ENCODE assay signal across 8 cellular contexts in the genomic region with DNA sequence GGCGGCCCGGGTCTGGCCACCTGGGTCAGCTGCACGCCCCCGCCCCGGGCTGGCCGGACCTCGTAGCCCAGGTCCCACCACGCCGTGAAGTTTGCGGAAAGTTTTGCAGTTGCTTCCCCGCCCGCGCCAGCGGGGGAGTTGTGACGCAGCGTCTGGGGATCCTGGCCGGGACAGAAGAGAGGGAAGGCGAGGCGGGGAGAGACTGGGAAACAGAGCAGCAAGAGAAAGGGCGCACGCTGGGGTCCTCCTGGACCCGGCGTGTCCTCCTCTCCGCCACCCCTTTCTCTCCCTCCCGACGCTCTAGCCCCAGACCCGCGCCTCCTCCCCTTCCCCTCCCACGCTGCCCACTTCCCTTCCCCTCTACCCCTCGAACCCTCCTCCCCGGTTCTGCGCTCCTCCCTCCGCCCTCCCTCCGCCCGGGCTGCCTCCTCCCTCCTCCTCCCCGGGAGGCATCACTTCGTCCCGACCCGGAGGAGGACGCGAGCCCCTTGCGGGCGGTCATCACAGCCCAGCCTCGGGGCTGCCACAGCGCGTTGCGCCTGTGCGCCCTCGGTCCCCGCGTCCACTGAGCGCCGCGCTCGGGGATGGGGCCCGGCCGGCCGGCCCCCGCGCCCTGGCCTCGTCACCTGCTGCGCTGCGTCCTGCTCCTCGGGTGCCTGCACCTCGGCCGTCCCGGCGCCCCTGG. TPM values are rescaled to one million over a fixed set of nuclear protein-coding genes. Genes with fewer than 3 reads are reported as not detected.
A peak's percentile ranks its signal among the peaks of the same experiment; 100 is the strongest.
DNase-seq lines count a peak whose midpoint lies in the region; ATAC-seq and TF ChIP-seq lines count a peak whose summit lies in the region.

Gene MRC2 (plus strand): TSS at position 452 of the 685 bp plus-strand sequence. CDS start 133 bp downstream, at position 585.

- peaks cover 5% of the 10 kb centered on the region for H3K4me1 ChIP-seq in mucosa of descending colon (ENCODE audit: low read depth)

- H3K36me3 ChIP-seq in mucosa of descending colon (ENCODE audit: low read depth) = no peaks in the 10 kb centered on the region

- H3K27me3 Mint-ChIP-seq in activated CD4-positive, alpha-beta T cell treated with anti-CD3 and anti-CD28 coated beads, Interleukin-2, amount 10 ng/mL, durations not matched to agents 24 days and 14 days = peaks cover 40% of the 10 kb centered on the region

- H3K4me1 Mint-ChIP-seq in activated CD4-positive, alpha-beta T cell treated with anti-CD3 and anti-CD28 coated beads, Interleukin-2, amount 10 ng/mL, durations not matched to agents 24 days and 14 days = peaks cover 9% of the 10 kb centered on the region
- H3K4me1 Mint-ChIP-seq in stimulated activated effector memory CD8-positive, alpha-beta T cell treated with anti-CD3 and anti-CD28 coated beads, Interleukin-12 subunit alpha, Interleukin-12 subunit beta, amount 100 ng/mL, for 72 hours = peaks cover 20% of the 10 kb centered on the region

- no peak for DNase-seq in G401 (ENCODE audit: low spot score)
- DNase-seq in KBM-7 = peak; percentile 79
- DNase-seq in activated CD4-positive, alpha-beta T cell treated with anti-CD3 and anti-CD28 coated beads, Interleukin-2, amount 10 ng/mL, durations not matched to agents 24 days and 14 days = peak; percentile 61
- peak; percentile 68 for DNase-seq in epithelial cell of esophagus (ENCODE audit: low read depth)
- peak; percentile 34 to 64 (median 53) for DNase-seq in mucosa of descending colon
- peak in 1 of 2 donors; percentile 28 for DNase-seq in stimulated activated effector memory CD8-positive, alpha-beta T cell treated with anti-CD3 and anti-CD28 coated beads, Interleukin-12 subunit alpha, Interleukin-12 subunit beta, amount 100 ng/mL, for 72 hours (ENCODE audit: low spot score in 2 of 2)
- no peak for DNase-seq in NCI-H2107 treated with DMSO at 0.1 percent for 48 hours (lab: John Stamatoyannopoulos, UW; ENCODE audit: unreplicated experiment)
- no peak for DNase-seq in COLO668 (lab: John Stamatoyannopoulos, UW; ENCODE audit: unreplicated experiment)

- no peaks in the 10 kb centered on the region for H3K9me3 Mint-ChIP-seq in activated CD4-positive, alpha-beta T cell treated with anti-CD3 and anti-CD28 coated beads, Interleukin-2, amount 10 ng/mL, durations not matched to agents 24 days and 14 days
- H3K9me3 Mint-ChIP-seq in stimulated activated effector memory CD8-positive, alpha-beta T cell treated with anti-CD3 and anti-CD28 coated beads, Interleukin-12 subunit alpha, Interleukin-12 subunit beta, amount 100 ng/mL, for 72 hours = no peaks in the 10 kb centered on the region

- H3K27ac Mint-ChIP-seq in activated CD4-positive, alpha-beta T cell treated with anti-CD3 and anti-CD28 coated beads, Interleukin-2, amount 10 ng/mL, durations not matched to agents 24 days and 14 days = peak within 1 kb of the TSS; percentile 77
- peak within 1 kb of the TSS; percentile 89 for H3K27ac Mint-ChIP-seq in stimulated activated effector memory CD8-positive, alpha-beta T cell treated with anti-CD3 and anti-CD28 coated beads, Interleukin-12 subunit alpha, Interleukin-12 subunit beta, amount 100 ng/mL, for 72 hours

- TF ChIP-seq CTCF in epithelial cell of esophagus (IDR thresholded peaks at IDR 0.05; ENCODE audit: insufficient read depth, low read depth, low read length, missing control alignments) (no peak), mucosa of descending colon (IDR thresholded peaks at IDR 0.05) (no peak)

- intact Hi-C loops in activated CD4-positive, alpha-beta T cell treated with anti-CD3 and anti-CD28 coated beads, Interleukin-2, amount 10 ng/mL, durations not matched to agents 24 days and 14 days (cut with micrococcal nuclease) = no loop called here
- intact Hi-C loops in mucosa of descending colon (cut with DNase I, micrococcal nuclease) = no loop called here

- peaks cover 4% of the 10 kb centered on the region for H3K36me3 Mint-ChIP-seq in activated CD4-positive, alpha-beta T cell treated with anti-CD3 and anti-CD28 coated beads, Interleukin-2, amount 10 ng/mL, durations not matched to agents 24 days and 14 days (ENCODE audit: low read depth)
- peaks cover 6% of the 10 kb centered on the region for H3K36me3 Mint-ChIP-seq in stimulated activated effector memory CD8-positive, alpha-beta T cell treated with anti-CD3 and anti-CD28 coated beads, Interleukin-12 subunit alpha, Interleukin-12 subunit beta, amount 100 ng/mL, for 72 hours

- in situ Hi-C loops in G401 (cut with HindIII; ENCODE audit: low sequenced_read_pairs) = no loop called here
- in situ Hi-C loops in KBM-7 (cut with MboI; ENCODE audit: low pct_unique_long_range_greater_than_20kb, low sequenced_read_pairs) = no loop called here

- H3K4me3 ChIP-seq in epithelial cell of esophagus (ENCODE audit: low read length) (peak within 1 kb of the TSS; percentile 53), mucosa of descending colon (peak within 1 kb of the TSS; percentile 14)

- H3K9me3 ChIP-seq in mucosa of descending colon = no peaks in the 10 kb centered on the region

- peak; percentile 48 for ATAC-seq in mucosa of descending colon
- peak; percentile 77 for ATAC-seq in stimulated activated effector memory CD8-positive, alpha-beta T cell treated with anti-CD3 and anti-CD28 coated beads, Interleukin-12 subunit alpha, Interleukin-12 subunit beta, amount 100 ng/mL, for 72 hours

- H3K4me3 Mint-ChIP-seq in activated CD4-positive, alpha-beta T cell treated with anti-CD3 and anti-CD28 coated beads, Interleukin-2, amount 10 ng/mL, durations not matched to agents 24 days and 14 days = peak within 1 kb of the TSS; percentile 89
- peak within 1 kb of the TSS; percentile 87 for H3K4me3 Mint-ChIP-seq in stimulated activated effector memory CD8-positive, alpha-beta T cell treated with anti-CD3 and anti-CD28 coated beads, Interleukin-12 subunit alpha, Interleukin-12 subunit beta, amount 100 ng/mL, for 72 hours

RNA-seq across cellular contexts. Expression of gene MRC2, which starts in this region (rescaled TPM):
- 54.0 and 55.3 TPM in 2 replicates for total RNA-seq in G401 (2014; rRNA removed; shearing (Covaris generic))
- 2.4 and 2.9 TPM in 2 replicates for total RNA-seq in activated CD4-positive, alpha-beta T cell treated with anti-CD3 and anti-CD28 coated beads, Interleukin-2, amount 10 ng/mL, durations not matched to agents 24 days and 14 days
- total RNA-seq in mucosa of descending colon = 10 to 100 TPM in 2 of 3 donors, 1 to 10 TPM in 1; 5.1 to 20.3 (median 10.8) TPM

Comparison
In these comparisons a context has a peak if more than half of its experiments do, and no peak if none do; other contexts are left out.
1. DNase-seq: peak in KBM-7 (single experiment), activated CD4-positive, alpha-beta T cell treated with anti-CD3 and anti-CD28 coated beads, Interleukin-2, amount 10 ng/mL, durations not matched to agents 24 days and 14 days (single experiment), epithelial cell of esophagus (single experiment) and mucosa of descending colon (3 of 3); none in G401 (single experiment), NCI-H2107 treated with DMSO at 0.1 percent for 48 hours (single experiment) and COLO668 (single experiment).